In genomic region chr7:138492423-138492822, GRCh38 we compare ENCODE assay signal across 28 cellular contexts.
"Had no signal": no experiment of that assay in that cellular context is flagged by ENCODE, and none has a peak within 500 bp of the region (broad histone marks: within the 10 kb centered on the region; RNA-seq: fewer than 3 reads in every experiment).

No MANE protein-coding gene starts in this region.

- H3K27me3 Mint-ChIP-seq: naive B cell; stimulated activated naive CD8-positive, alpha-beta T cell treated with anti-CD3 and anti-CD28 coated beads, Interleukin-15, Interleukin-2, amounts not matched to agents 100 ng/mL and 50 ng/mL, for 24 hours had no signal

- H3K4me3 ChIP-seq: left lung, lower lobe of right lung, pancreas, prostate gland, sigmoid colon, spleen, suprapubic skin, thoracic aorta, tibial artery, upper lobe of left lung, vagina had no signal

- H3K4me1 Mint-ChIP-seq: nephron progenitor cell had no signal

- H3K36me3 ChIP-seq: left lung, lower lobe of right lung, pancreas, prostate gland, sigmoid colon, suprapubic skin, thoracic aorta, tibial artery, upper lobe of left lung, vagina had no signal

- H3K4me3 Mint-ChIP-seq: naive B cell; natural killer cell; nephron progenitor cell; stimulated activated effector memory CD8-positive, alpha-beta T cell treated with anti-CD3 and anti-CD28 coated beads, Interleukin-12 subunit alpha, Interleukin-12 subunit beta, amount 100 ng/mL, for 72 hours; stimulated activated naive CD8-positive, alpha-beta T cell treated with anti-CD3 and anti-CD28 coated beads, Interleukin-15, Interleukin-2, amounts not matched to agents 100 ng/mL and 50 ng/mL, for 24 hours had no signal

- H3K27ac Mint-ChIP-seq: nephron progenitor cell; stimulated activated effector memory CD8-positive, alpha-beta T cell treated with anti-CD3 and anti-CD28 coated beads, Interleukin-12 subunit alpha, Interleukin-12 subunit beta, amount 100 ng/mL, for 72 hours; stimulated activated naive CD8-positive, alpha-beta T cell treated with anti-CD3 and anti-CD28 coated beads, Interleukin-15, Interleukin-2, amounts not matched to agents 100 ng/mL and 50 ng/mL, for 24 hours had no signal

- H3K27ac ChIP-seq: left lung, lower lobe of right lung, pancreas, prostate gland, sigmoid colon, spleen, suprapubic skin, thoracic aorta, tibial artery, upper lobe of left lung, vagina had no signal

- H3K4me1 ChIP-seq: pancreas, prostate gland, sigmoid colon, tibial artery had no signal

- H3K9me3 ChIP-seq: left lung, lower lobe of right lung, pancreas, prostate gland, sigmoid colon, spleen, suprapubic skin, thoracic aorta, tibial artery, upper lobe of left lung, vagina had no signal

- H3K36me3 Mint-ChIP-seq: natural killer cell; stimulated activated effector memory CD8-positive, alpha-beta T cell treated with anti-CD3 and anti-CD28 coated beads, Interleukin-12 subunit alpha, Interleukin-12 subunit beta, amount 100 ng/mL, for 72 hours had no signal

- DNase-seq: hippocampal formation; kidney; left colon; left lung; lower lobe of right lung; mammary epithelial cell; mesenchymal stem cell; naive B cell; natural killer cell; nephron progenitor cell; nucleus accumbens; pancreas; posterior cingulate gyrus; retina; right cardiac atrium; sigmoid colon; small intestine; spleen; stimulated activated CD4-positive, alpha-beta T cell treated with anti-CD3 and anti-CD28 coated beads, Interleukin-4, amount 100 ng/mL, for 24 hours; stimulated activated naive CD4-positive, alpha-beta T cell; tibial artery; upper lobe of left lung had no signal

- ATAC-seq: left colon; left lung; lower lobe of right lung; natural killer cell; pancreas; right cardiac atrium; stimulated activated effector memory CD8-positive, alpha-beta T cell treated with anti-CD3 and anti-CD28 coated beads, Interleukin-12 subunit alpha, Interleukin-12 subunit beta, amount 100 ng/mL, for 72 hours had no signal

- H3K9me3 Mint-ChIP-seq: natural killer cell; stimulated activated effector memory CD8-positive, alpha-beta T cell treated with anti-CD3 and anti-CD28 coated beads, Interleukin-12 subunit alpha, Interleukin-12 subunit beta, amount 100 ng/mL, for 72 hours had no signal

- H3K27me3 ChIP-seq: left lung, pancreas, sigmoid colon, spleen, suprapubic skin, tibial artery, upper lobe of left lung, vagina had no signal
